ENCODE assay signal across 16 cellular contexts in the genomic region with DNA sequence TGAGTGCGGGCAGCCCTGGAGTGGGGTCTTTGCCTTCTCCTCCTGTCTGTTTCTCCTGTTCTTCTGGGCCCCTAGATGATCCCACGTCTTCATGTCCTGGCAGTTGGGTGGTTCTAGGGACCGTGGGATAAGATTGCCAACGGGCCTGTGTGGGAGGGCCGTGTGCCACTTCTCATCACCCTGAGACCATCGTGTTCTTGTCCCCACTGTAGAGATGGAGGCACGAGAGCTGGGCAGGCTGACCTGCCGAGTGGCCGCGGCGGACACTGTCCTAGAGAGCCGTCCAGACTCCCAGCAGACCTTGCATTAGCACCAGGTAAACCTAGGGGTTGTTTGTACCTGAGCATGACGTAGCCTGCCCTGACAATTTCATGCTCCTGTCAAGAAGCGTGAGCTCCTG. TPM values are rescaled to one million over a fixed set of nuclear protein-coding genes. Genes with fewer than 3 reads are reported as not detected.
DNase-seq lines count a peak whose midpoint lies in the region; ATAC-seq lines count a peak whose summit lies in the region.
"Had no signal": no experiment of that assay in that cellular context is flagged by ENCODE, and none has a peak within 500 bp of the region (broad histone marks: within the 10 kb centered on the region; RNA-seq: fewer than 3 reads in every experiment).

No MANE protein-coding gene starts in this region.

- peak overlapping the region; percentile 58 for H2BK5ac ChIP-seq in neuronal stem cell (ENCODE audit: low read length)

- no peak overlapping the region for H4K91ac ChIP-seq in neuronal stem cell (ENCODE audit: low read depth, low read length, poor library complexity)

- H3K18ac ChIP-seq in neuronal stem cell (ENCODE audit: low read length): peak overlapping the region; percentile 44

- H3K14ac ChIP-seq in neuronal stem cell (ENCODE audit: low read length): no peak overlapping the region

- CTCF ChIA-PET in activated CD8-positive, alpha-beta memory T cell treated with anti-CD3 and anti-CD28 coated beads, Interleukin-2, amount 10 ng/mL, durations not matched to agents 7 days and 5 days (lab: Charles Lee): no interaction called here

- no peak overlapping the region for H3K9ac ChIP-seq in neuronal stem cell (ENCODE audit: low read depth, low read length, poor library complexity)
- H3K9ac ChIP-seq: BLaER1 had no signal

- H2AFZ ChIP-seq in neuronal stem cell (ENCODE audit: low read length): no peak overlapping the region

- peaks cover 0 to 10% (median 0%) of the 10 kb centered on the region in 3 experiments for H3K27me3 ChIP-seq in neuronal stem cell (ENCODE audit: control insufficient read depth in 3 of 3, insufficient read depth in 3 of 3, low read depth in 1 of 3, low read length in 3 of 3)
- H3K27me3 ChIP-seq: BLaER1 had no signal

- no peaks in the 10 kb centered on the region for H3K27me3 Mint-ChIP-seq in activated CD8-positive, alpha-beta memory T cell treated with anti-CD3 and anti-CD28 coated beads, Interleukin-2, amount 10 ng/mL, durations not matched to agents 7 days and 5 days

- peak overlapping the region; percentile 52 for H3K23ac ChIP-seq in neuronal stem cell (ENCODE audit: low read depth, low read length, poor library complexity)

- peaks cover 6 to 7% of the 10 kb centered on the region in 2 donors for H3K4me1 ChIP-seq in neuronal stem cell (ENCODE audit: control insufficient read depth in 2 of 2, insufficient read depth in 1 of 2, low read depth in 1 of 2, low read length in 2 of 2)
- H3K4me1 ChIP-seq: HAP-1 had no signal

- no peak overlapping the region for H3K4me3 ChIP-seq in neuronal stem cell (ENCODE audit: low read length in 2 of 2)
- H3K4me3 ChIP-seq: BLaER1, HAP-1 had no signal

- H3K36me3 Mint-ChIP-seq in activated CD8-positive, alpha-beta memory T cell treated with anti-CD3 and anti-CD28 coated beads, Interleukin-2, amount 10 ng/mL, durations not matched to agents 7 days and 5 days: no peaks in the 10 kb centered on the region
- no peaks in the 10 kb centered on the region for H3K36me3 Mint-ChIP-seq in stimulated activated effector memory CD8-positive, alpha-beta T cell treated with anti-CD3 and anti-CD28 coated beads, Interleukin-12 subunit alpha, Interleukin-12 subunit beta, amount 100 ng/mL, for 72 hours
- H3K36me3 Mint-ChIP-seq: CD14-positive monocyte, IgD-negative memory B cell had no signal

- no peak overlapping the region for H2BK120ac ChIP-seq in neuronal stem cell (ENCODE audit: low read depth, low read length)

- peak overlapping the region; percentile 83 for H2AK5ac ChIP-seq in neuronal stem cell (ENCODE audit: low read depth, low read length)

- H3K9me3 ChIP-seq in neuronal stem cell (replicated peaks in 1 of 2; ENCODE audit: control insufficient read depth in 2 of 2, insufficient read depth in 1 of 2, low read depth in 1 of 2, low read length in 2 of 2): peaks cover 4 to 5% of the 10 kb centered on the region in 2 donors
- H3K9me3 ChIP-seq: HAP-1 had no signal

- H3K4ac ChIP-seq in neuronal stem cell (ENCODE audit: low read length): no peak overlapping the region

- no peak overlapping the region for H3K4me2 ChIP-seq in neuronal stem cell (ENCODE audit: insufficient read depth, low read length, poor library complexity, severe bottlenecking)
- H3K4me2 ChIP-seq: BLaER1 had no signal

- no CpG with 5 or more reads among the region's 14 CpGs for WGBS in neuronal stem cell (ENCODE audit: extremely low coverage in 2 of 2, insufficient read length in 2 of 2, insufficient replicate concordance in 1 of 2), 2 donors

- no peak overlapping the region for H4K8ac ChIP-seq in neuronal stem cell (ENCODE audit: low read depth, low read length)

- H3K27ac ChIP-seq in neuronal stem cell (replicated peaks; ENCODE audit: low read length) (no peak overlapping the region), caudate nucleus (ENCODE audit: low read depth, low read length) (no peak overlapping the region)
- H3K27ac ChIP-seq: BLaER1 had no signal

- peak; percentile 19 for DNase-seq in activated CD8-positive, alpha-beta memory T cell treated with anti-CD3 and anti-CD28 coated beads, Interleukin-2, amount 10 ng/mL, durations not matched to agents 7 days and 5 days
- no peak for DNase-seq in activated CD8-positive, alpha-beta memory T cell treated with anti-CD3 and anti-CD28 coated beads, Interleukin-2, amount 50 U/mL, for 48 hours
- no peak for DNase-seq in neuronal stem cell (ENCODE audit: low spot score)
- no peak for DNase-seq in stimulated activated effector memory CD8-positive, alpha-beta T cell treated with anti-CD3 and anti-CD28 coated beads, Interleukin-12 subunit alpha, Interleukin-12 subunit beta, amount 100 ng/mL, for 72 hours (ENCODE audit: low spot score in 2 of 2)
- no peak for DNase-seq in caudate nucleus (lab: John Stamatoyannopoulos, UW)
- DNase-seq: 8988T; CD4-positive, alpha-beta memory T cell; DMS79 treated with DMSO at 0.1 percent for 48 hours; GF-D8 had no signal

- no peaks in the 10 kb centered on the region for H3K79me1 ChIP-seq in neuronal stem cell (ENCODE audit: low read depth, low read length)

- H3K4me3 Mint-ChIP-seq in activated CD8-positive, alpha-beta memory T cell treated with anti-CD3 and anti-CD28 coated beads, Interleukin-2, amount 10 ng/mL, durations not matched to agents 7 days and 5 days: no peak overlapping the region
- no peak overlapping the region for H3K4me3 Mint-ChIP-seq in stimulated activated effector memory CD8-positive, alpha-beta T cell treated with anti-CD3 and anti-CD28 coated beads, Interleukin-12 subunit alpha, Interleukin-12 subunit beta, amount 100 ng/mL, for 72 hours
- H3K4me3 Mint-ChIP-seq: CD14-positive monocyte; CD4-positive, alpha-beta memory T cell; IgD-negative memory B cell had no signal

- H3K27ac Mint-ChIP-seq in activated CD8-positive, alpha-beta memory T cell treated with anti-CD3 and anti-CD28 coated beads, Interleukin-2, amount 10 ng/mL, durations not matched to agents 7 days and 5 days: no peak overlapping the region
- H3K27ac Mint-ChIP-seq in stimulated activated effector memory CD8-positive, alpha-beta T cell treated with anti-CD3 and anti-CD28 coated beads, Interleukin-12 subunit alpha, Interleukin-12 subunit beta, amount 100 ng/mL, for 72 hours: no peak overlapping the region
- H3K27ac Mint-ChIP-seq: CD4-positive, alpha-beta memory T cell; IgD-negative memory B cell had no signal

- no peaks in the 10 kb centered on the region for H3K4me1 Mint-ChIP-seq in activated CD8-positive, alpha-beta memory T cell treated with anti-CD3 and anti-CD28 coated beads, Interleukin-2, amount 10 ng/mL, durations not matched to agents 7 days and 5 days
- no peaks in the 10 kb centered on the region for H3K4me1 Mint-ChIP-seq in stimulated activated effector memory CD8-positive, alpha-beta T cell treated with anti-CD3 and anti-CD28 coated beads, Interleukin-12 subunit alpha, Interleukin-12 subunit beta, amount 100 ng/mL, for 72 hours
- H3K4me1 Mint-ChIP-seq: CD14-positive monocyte; CD4-positive, alpha-beta memory T cell; IgD-negative memory B cell had no signal

- ATAC-seq in activated CD8-positive, alpha-beta memory T cell treated with anti-CD3 and anti-CD28 coated beads, Interleukin-2, amount 10 ng/mL, durations not matched to agents 7 days and 5 days: no peak
- ATAC-seq in stimulated activated effector memory CD8-positive, alpha-beta T cell treated with anti-CD3 and anti-CD28 coated beads, Interleukin-12 subunit alpha, Interleukin-12 subunit beta, amount 100 ng/mL, for 72 hours: peak; percentile 31
- ATAC-seq in GM21526 (IDR thresholded peaks at IDR 0.05; ENCODE audit: low FRiP score, unreplicated experiment) (no peak), GM21576 (IDR thresholded peaks at IDR 0.05; ENCODE audit: unreplicated experiment) (no peak)
- ATAC-seq: HepG2 had no signal

- no peaks in the 10 kb centered on the region for H3K36me3 ChIP-seq in neuronal stem cell (replicated peaks in 1 of 2; ENCODE audit: control insufficient read depth in 2 of 2, insufficient read depth in 2 of 2, low read length in 2 of 2)
- H3K36me3 ChIP-seq: BLaER1, HAP-1 had no signal

- H2BK12ac ChIP-seq in neuronal stem cell (ENCODE audit: low read length): no peak overlapping the region

- H2BK15ac ChIP-seq in neuronal stem cell (ENCODE audit: low read length): no peak overlapping the region

- H3K9me3 Mint-ChIP-seq in activated CD8-positive, alpha-beta memory T cell treated with anti-CD3 and anti-CD28 coated beads, Interleukin-2, amount 10 ng/mL, durations not matched to agents 7 days and 5 days (ENCODE audit: low read depth): no peaks in the 10 kb centered on the region
- H3K9me3 Mint-ChIP-seq in stimulated activated effector memory CD8-positive, alpha-beta T cell treated with anti-CD3 and anti-CD28 coated beads, Interleukin-12 subunit alpha, Interleukin-12 subunit beta, amount 100 ng/mL, for 72 hours: peaks cover 2% of the 10 kb centered on the region

RNA-seq across cellular contexts. Expression of gene UBE3C, which starts 18.5 kb away (rescaled TPM):
- total RNA-seq in activated CD8-positive, alpha-beta memory T cell treated with anti-CD3 and anti-CD28 coated beads, Interleukin-2, amount 10 ng/mL, durations not matched to agents 7 days and 5 days: 10 to 100 TPM; 54.8 to 62.1 TPM
- 24.4 TPM for polyA plus RNA-seq in neuronal stem cell (2013, experiment 1 of 2)
- 25.6 TPM for polyA plus RNA-seq in neuronal stem cell (2013, experiment 2 of 2)
